Comparison of ENCODE assay signal across 20 cellular contexts in genomic region chr4:117326091-117326490, GRCh38.
"Had no signal": no experiment of that assay in that cellular context is flagged by ENCODE, and none has a peak within 500 bp of the region (broad histone marks: within the 10 kb centered on the region; RNA-seq: fewer than 3 reads in every experiment).

No MANE protein-coding gene starts in this region.

- H3K27me3 Mint-ChIP-seq: activated CD4-positive, alpha-beta T cell treated with anti-CD3 and anti-CD28 coated beads, Interleukin-2, amount 10 ng/mL, durations not matched to agents 24 days and 14 days; activated T-cell treated with anti-CD3 and anti-CD28 coated beads, Interleukin-2, amount 50 U/mL, for 24 hours; stimulated activated naive CD8-positive, alpha-beta T cell treated with anti-CD3 and anti-CD28 coated beads, Interleukin-15, Interleukin-2, amounts not matched to agents 100 ng/mL and 50 ng/mL, for 24 hours; T-cell had no signal

- H3K9me3 Mint-ChIP-seq: activated CD4-positive, alpha-beta T cell treated with anti-CD3 and anti-CD28 coated beads, Interleukin-2, amount 10 ng/mL, durations not matched to agents 24 days and 14 days had no signal

- DNase-seq: activated CD4-positive, alpha-beta T cell treated with anti-CD3 and anti-CD28 coated beads, Interleukin-2, amount 10 ng/mL, durations not matched to agents 24 days and 14 days; activated CD8-positive, alpha-beta T cell treated with anti-CD3 and anti-CD28 coated beads, Interleukin-2, amount 10 ng/mL, durations not matched to agents 7 days and 5 days; activated naive CD4-positive, alpha-beta T cell treated with anti-CD3 and anti-CD28 coated beads for 36 hours; activated T-cell treated with anti-CD3 and anti-CD28 coated beads, Interleukin-2, amount 50 U/mL, for 24 hours; dermis blood vessel endothelial cell; effector memory CD4-positive, alpha-beta T cell; esophagus squamous epithelium; lower lobe of right lung; occipital lobe; posterior cingulate gyrus; T-cell; T-helper 9 cell; transverse colon had no signal

- ATAC-seq: activated CD8-positive, alpha-beta T cell treated with anti-CD3 and anti-CD28 coated beads, Interleukin-2, amount 10 ng/mL, durations not matched to agents 7 days and 5 days; lower lobe of right lung; T-cell had no signal

- H3K4me3 ChIP-seq: ascending aorta, cardiac muscle cell, esophagus squamous epithelium, hepatocyte, lower lobe of right lung, suprapubic skin, transverse colon, vagina had no signal

- H3K27ac Mint-ChIP-seq: activated CD4-positive, alpha-beta T cell treated with anti-CD3 and anti-CD28 coated beads, Interleukin-2, amount 10 ng/mL, durations not matched to agents 24 days and 14 days; activated CD8-positive, alpha-beta T cell treated with anti-CD3 and anti-CD28 coated beads, Interleukin-2, amount 10 ng/mL, durations not matched to agents 7 days and 5 days; activated naive CD4-positive, alpha-beta T cell treated with anti-CD3 and anti-CD28 coated beads for 36 hours; activated T-cell treated with anti-CD3 and anti-CD28 coated beads, Interleukin-2, amount 50 U/mL, for 24 hours; mesothelial cell of epicardium; stimulated activated naive CD8-positive, alpha-beta T cell treated with anti-CD3 and anti-CD28 coated beads, Interleukin-15, Interleukin-2, amounts not matched to agents 100 ng/mL and 50 ng/mL, for 24 hours; T-cell had no signal

- H3K4me3 Mint-ChIP-seq: activated CD4-positive, alpha-beta T cell treated with anti-CD3 and anti-CD28 coated beads, Interleukin-2, amount 10 ng/mL, durations not matched to agents 24 days and 14 days; activated CD8-positive, alpha-beta T cell treated with anti-CD3 and anti-CD28 coated beads, Interleukin-2, amount 10 ng/mL, durations not matched to agents 7 days and 5 days; activated naive CD4-positive, alpha-beta T cell treated with anti-CD3 and anti-CD28 coated beads for 36 hours; activated T-cell treated with anti-CD3 and anti-CD28 coated beads, Interleukin-2, amount 50 U/mL, for 24 hours; mesothelial cell of epicardium; stimulated activated naive CD8-positive, alpha-beta T cell treated with anti-CD3 and anti-CD28 coated beads, Interleukin-15, Interleukin-2, amounts not matched to agents 100 ng/mL and 50 ng/mL, for 24 hours; T-cell had no signal

- H3K4me1 Mint-ChIP-seq: activated CD4-positive, alpha-beta T cell treated with anti-CD3 and anti-CD28 coated beads, Interleukin-2, amount 10 ng/mL, durations not matched to agents 24 days and 14 days; T-cell had no signal

- H3K36me3 Mint-ChIP-seq: mesothelial cell of epicardium, T-cell had no signal
